Comparison of ENCODE assay signal across 8 cellular contexts in the genomic region with DNA sequence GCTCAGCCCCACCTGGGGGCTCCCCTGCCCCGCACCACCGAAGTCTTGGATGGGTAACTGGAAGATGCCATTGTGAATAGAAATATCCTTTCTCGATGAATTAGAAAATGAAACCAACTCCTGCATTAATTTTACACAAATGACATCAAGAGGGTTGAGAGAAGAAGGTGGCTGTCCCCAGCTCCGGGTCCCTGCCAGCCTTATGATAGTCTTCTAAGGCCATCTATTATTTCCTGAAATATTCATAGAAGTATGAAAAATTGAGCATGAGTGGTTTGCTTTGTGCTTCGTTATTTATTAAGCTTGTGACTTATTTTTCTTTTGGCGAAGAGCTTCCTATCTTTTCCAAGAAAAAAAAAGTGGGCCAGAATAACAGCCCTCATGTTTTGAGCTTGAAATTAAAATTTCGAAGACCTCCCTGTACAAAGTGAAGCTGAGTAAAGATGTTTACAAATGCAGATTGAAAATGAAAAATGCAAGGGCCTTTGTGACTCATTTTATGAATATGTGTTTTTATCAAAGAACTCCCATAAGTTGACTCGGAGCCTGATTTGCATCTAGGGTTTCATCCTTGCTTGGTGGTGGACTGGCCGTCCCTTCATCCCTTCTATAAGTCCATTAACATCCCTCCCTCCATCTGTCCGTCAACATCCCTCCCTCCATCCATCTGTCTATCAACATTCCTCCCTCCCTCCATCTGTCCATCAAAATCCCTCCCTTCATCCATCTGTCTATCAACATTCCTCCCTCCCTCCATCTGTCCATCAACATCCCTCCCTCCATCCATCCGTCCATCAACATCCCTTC. TPM values are rescaled to one million over a fixed set of nuclear protein-coding genes. Genes with fewer than 3 reads are reported as not detected.
DNase-seq lines count a peak whose midpoint lies in the region; ATAC-seq, FAIRE-seq and TF ChIP-seq lines count a peak whose summit lies in the region.

No MANE protein-coding gene starts in this region.

- H3K36me3 ChIP-seq in left ventricle myocardium inferior (no peaks in the 10 kb centered on the region), HUES48 (ENCODE audit: control insufficient read depth, insufficient read depth, low read length) (no peaks in the 10 kb centered on the region), neuronal stem cell (replicated peaks in 1 of 2; ENCODE audit: control insufficient read depth in 2 of 2, insufficient read depth in 2 of 2, low read length in 2 of 2) (no peaks in the 10 kb centered on the region)

- H3K27ac Mint-ChIP-seq in effector memory CD8-positive, alpha-beta T cell = peak overlapping the region; percentile 94 to 96

- no peaks in the 10 kb centered on the region for H3K9me3 ChIP-seq in left ventricle myocardium inferior (replicated peaks)
- no peaks in the 10 kb centered on the region for H3K9me3 ChIP-seq in HUES48 (ENCODE audit: control insufficient read depth, insufficient read depth, low read length)
- H3K9me3 ChIP-seq in neuronal stem cell (replicated peaks in 1 of 2; ENCODE audit: control insufficient read depth in 2 of 2, insufficient read depth in 1 of 2, low read depth in 1 of 2, low read length in 2 of 2) = no peaks in the 10 kb centered on the region

- no peak overlapping the region for H4K91ac ChIP-seq in neuronal stem cell (ENCODE audit: low read depth, low read length, poor library complexity)

- H3K27me3 ChIP-seq in left ventricle myocardium inferior (ENCODE audit: low read depth) (peaks cover 34% of the 10 kb centered on the region), HUES48 (ENCODE audit: control insufficient read depth, insufficient read depth, low read length) (no peaks in the 10 kb centered on the region), neuronal stem cell (ENCODE audit: control insufficient read depth in 3 of 3, insufficient read depth in 3 of 3, low read depth in 1 of 3, low read length in 3 of 3) (peaks cover 0 to 45% (median 4%) of the 10 kb centered on the region in 3 experiments)

- no peak overlapping the region for H4K8ac ChIP-seq in neuronal stem cell (ENCODE audit: low read depth, low read length)

- peaks cover 13 to 36% of the 10 kb centered on the region in 2 donors for H3K27me3 Mint-ChIP-seq in effector memory CD8-positive, alpha-beta T cell

- H3K18ac ChIP-seq in neuronal stem cell (ENCODE audit: low read length) = peak overlapping the region; percentile 15

- H3K4me3 ChIP-seq in left ventricle myocardium inferior (peak overlapping the region; percentile 72), HUES48 (ENCODE audit: low read depth, low read length) (peak overlapping the region; percentile 53), neuronal stem cell (ENCODE audit: low read length in 2 of 2) (peak overlapping the region; percentile 8 to 36)

- peak overlapping the region; percentile 96 to 99 for H3K4me3 Mint-ChIP-seq in effector memory CD8-positive, alpha-beta T cell

- no peak for ATAC-seq in left cardiac atrium
- peak; percentile 47 for ATAC-seq in effector memory CD8-positive, alpha-beta T cell (replicated peaks)
- ATAC-seq in GM21390 (IDR thresholded peaks at IDR 0.05; ENCODE audit: unreplicated experiment) = no peak

- WGBS in neuronal stem cell (ENCODE audit: extremely low coverage in 2 of 2, insufficient read length in 2 of 2, insufficient replicate concordance in 1 of 2), 2 donors = 100% methylated on average over 1 of the region's 11 CpGs; no CpG with 5 or more reads in 1 of the 2 donors

- intact Hi-C loops in left ventricle myocardium inferior (cut with micrococcal nuclease) (no loop called here), left cardiac atrium (cut with DNase I) (no loop called here)

- peaks cover 15 to 16% of the 10 kb centered on the region in 2 donors for H3K4me1 Mint-ChIP-seq in effector memory CD8-positive, alpha-beta T cell (ENCODE audit: low read depth in 2 of 2)

- TF ChIP-seq CTCF in left ventricle myocardium inferior (IDR thresholded peaks at IDR 0.05; ENCODE audit: borderline replicate concordance) = no peak

- no peak overlapping the region for H3K23ac ChIP-seq in neuronal stem cell (ENCODE audit: low read depth, low read length, poor library complexity)

- no peaks in the 10 kb centered on the region for H3K9me3 Mint-ChIP-seq in effector memory CD8-positive, alpha-beta T cell

- H3K9ac ChIP-seq in HUES48 (ENCODE audit: low read depth, low read length) (no peak overlapping the region), neuronal stem cell (ENCODE audit: low read depth, low read length, poor library complexity) (no peak overlapping the region)

- peak overlapping the region; percentile 86 for H2AFZ ChIP-seq in neuronal stem cell (ENCODE audit: low read length)

- H2BK15ac ChIP-seq in neuronal stem cell (ENCODE audit: low read length) = no peak overlapping the region

- H2BK120ac ChIP-seq in neuronal stem cell (ENCODE audit: low read depth, low read length) = no peak overlapping the region

- no peak for DNase-seq in left ventricle myocardium inferior
- no peak for DNase-seq in left cardiac atrium
- DNase-seq in effector memory CD8-positive, alpha-beta T cell = no peak
- no peak for DNase-seq in neuronal stem cell (ENCODE audit: low spot score)
- no peak for DNase-seq in T-helper 9 cell
- no peak for DNase-seq in frontal cortex (ENCODE audit: low spot score in 2 of 2)

- no peak overlapping the region for H2BK5ac ChIP-seq in neuronal stem cell (ENCODE audit: low read length)

- FAIRE-seq in frontal cortex (lab: Jason Lieb, UNC) = no peak

- H3K4me2 ChIP-seq in neuronal stem cell (ENCODE audit: insufficient read depth, low read length, poor library complexity, severe bottlenecking) = peak overlapping the region; percentile 72

- H3K36me3 Mint-ChIP-seq in effector memory CD8-positive, alpha-beta T cell (ENCODE audit: insufficient read depth) = no peaks in the 10 kb centered on the region

- H2BK12ac ChIP-seq in neuronal stem cell (ENCODE audit: low read length) = no peak overlapping the region

- H3K79me1 ChIP-seq in neuronal stem cell (ENCODE audit: low read depth, low read length) = no peaks in the 10 kb centered on the region

- H3K4ac ChIP-seq in neuronal stem cell (ENCODE audit: low read length) = no peak overlapping the region

- H3K4me1 ChIP-seq in left ventricle myocardium inferior (peaks cover 39% of the 10 kb centered on the region), HUES48 (ENCODE audit: control insufficient read depth, insufficient read depth, low read length) (peaks cover 4% of the 10 kb centered on the region), neuronal stem cell (ENCODE audit: control insufficient read depth in 2 of 2, insufficient read depth in 1 of 2, low read depth in 1 of 2, low read length in 2 of 2) (peaks cover 5 to 8% of the 10 kb centered on the region in 2 donors)

- H3K27ac ChIP-seq in left ventricle myocardium inferior (replicated peaks) = peak overlapping the region; percentile 72
- no peak overlapping the region for H3K27ac ChIP-seq in HUES48 (ENCODE audit: low read depth, low read length)
- H3K27ac ChIP-seq in neuronal stem cell (replicated peaks; ENCODE audit: low read length) = no peak overlapping the region

- no peak overlapping the region for H2AK5ac ChIP-seq in neuronal stem cell (ENCODE audit: low read depth, low read length)

- H3K14ac ChIP-seq in neuronal stem cell (ENCODE audit: low read length) = no peak overlapping the region

RNA-seq across cellular contexts. Expression of a gene that starts 20.5 kb away (rescaled TPM):
- total RNA-seq in left ventricle myocardium inferior = 0.99 TPM
- total RNA-seq in left cardiac atrium = 1 to 10 TPM; 1.2 to 1.7 TPM
- 1.5 TPM for polyA plus RNA-seq in neuronal stem cell (2013, experiment 1 of 2)
- polyA plus RNA-seq in neuronal stem cell (2013, experiment 2 of 2) = 1.4 TPM
- 2.0 TPM for total RNA-seq in frontal cortex

Comparison
In these comparisons a context has a peak if more than half of its experiments do, and no peak if none do; other contexts are left out.
1. H3K4me3 ChIP-seq: peak in every context shown above with its lines; median percentile 72 in left ventricle myocardium inferior; 53 in HUES48; 22 in neuronal stem cell.